10 cellular contexts compared by ENCODE assay signal in genomic region chr7:1670894-1671875, GRCh38. TPM values are rescaled to one million over a fixed set of nuclear protein-coding genes. Genes with fewer than 3 reads are reported as not detected.
DNase-seq lines count a peak whose midpoint lies in the region; ATAC-seq, FAIRE-seq and TF ChIP-seq lines count a peak whose summit lies in the region.
"Had no signal": no experiment of that assay in that cellular context is flagged by ENCODE, and none has a peak within 500 bp of the region (broad histone marks: within the 10 kb centered on the region; RNA-seq: fewer than 3 reads in every experiment).

No MANE protein-coding gene starts in this region.

- H4K20me1 ChIP-seq in K562 (replicated peaks; ENCODE audit: control insufficient read depth, insufficient read depth, low read length) = peaks cover 11% of the 10 kb centered on the region; the same call in 1 of the 2 replicates

- H3K9me3 ChIP-seq in HAP-1 (no peaks in the 10 kb centered on the region), K562 (replicated peaks; ENCODE audit: control insufficient read depth, insufficient read depth, low read depth, low read length) (no peaks in the 10 kb centered on the region), spleen (no peaks in the 10 kb centered on the region)

- FAIRE-seq in K562 (lab: Jason Lieb, UNC) = no peak
- FAIRE-seq: G401.6, GM19239 had no signal

- H3K36me3 ChIP-seq in HAP-1 (replicated peaks) = no peaks in the 10 kb centered on the region
- H3K36me3 ChIP-seq in K562 (ENCODE audit: control insufficient read depth, insufficient read depth, low read length) = no peaks in the 10 kb centered on the region
- no peaks in the 10 kb centered on the region for H3K36me3 ChIP-seq in kidney epithelial cell (ENCODE audit: control insufficient read depth, insufficient read depth, low read length)
- no peaks in the 10 kb centered on the region for H3K36me3 ChIP-seq in spleen

- no peak for TF ChIP-seq EP300 in K562 (IDR thresholded peaks at IDR 0.05; ENCODE audit: low read length)

- intact Hi-C loops in K562 (cut with micrococcal nuclease) = no loop called here
- intact Hi-C loops in spleen (cut with DNase I; ENCODE audit: low total_unique reads) = no loop called here

- TF ChIP-seq CTCF in K562 (IDR thresholded peaks at IDR 0.05 in 2 of 3, conservative IDR thresholded peaks at IDR 0.05 in 1 of 3; ENCODE audit: insufficient read depth in 2 of 3, low read depth in 1 of 3, low read length in 3 of 3) = no peak
- no peak for TF ChIP-seq CTCF in kidney epithelial cell (IDR thresholded peaks at IDR 0.05; ENCODE audit: insufficient read depth, low read length, poor library complexity, severe bottlenecking)
- no peak for TF ChIP-seq CTCF in spleen (IDR thresholded peaks at IDR 0.05 in 8 of 11, conservative IDR thresholded peaks at IDR 0.05 in 3 of 11)

- no peak for ATAC-seq in K562
- ATAC-seq: left colon had no signal

- no peak overlapping the region for H3K27ac ChIP-seq in K562 (ENCODE audit: extremely low read depth, low read depth, low read length)
- no peak overlapping the region for H3K27ac ChIP-seq in spleen

- H3K9ac ChIP-seq in K562 (ENCODE audit: insufficient read depth in 1 of 2, low read depth in 2 of 2, low read length in 2 of 2) = no peak overlapping the region

- POLR2A ChIA-PET in K562 (lab: Yijun Ruan, JAX) = interaction anchor here (0.7 kb wide), 1 partner anchor 74 kb away, joined by 3 read pairs; no protein-coding TSS in a partner anchor

- peak overlapping the region; percentile 34 for H3K4me3 ChIP-seq in HAP-1
- H3K4me3 ChIP-seq in K562 = no peak overlapping the region
- H3K4me3 ChIP-seq in kidney epithelial cell (ENCODE audit: low read depth, low read length) = peak overlapping the region; percentile 17
- peak overlapping the region in 4 of 8 donors; percentile 32 to 64 (median 42) for H3K4me3 ChIP-seq in spleen

- CTCF ChIA-PET in K562 (lab: Yijun Ruan, JAX; ENCODE audit: low intra/inter-chr PET ratio) = no interaction called here

- H3K79me2 ChIP-seq in K562 (ENCODE audit: control insufficient read depth, insufficient read depth, low read length) = no peaks in the 10 kb centered on the region

- WGBS in K562 (ENCODE audit: insufficient coverage, low coverage, missing lambda C conversion rate) = 13% methylated on average over 23 of the region's 28 CpGs
- WGBS in spleen, 5 donors = 29 to 38% (median 34%) methylated on average over 25 to 28 of the region's 28 CpGs

- no peaks in the 10 kb centered on the region for H3K9me1 ChIP-seq in K562 (ENCODE audit: control insufficient read depth, insufficient read depth, low read length)

- no peak overlapping the region for H2AFZ ChIP-seq in K562 (ENCODE audit: low read depth, low read length)

- BruUV-seq in K562 (replicated peaks; lab: Mats Ljungman, UMichigan) = no TSS peak

- H3K27me3 ChIP-seq in HAP-1 (ENCODE audit: low read depth) (peaks cover 33% of the 10 kb centered on the region), K562 (ENCODE audit: control insufficient read depth in 2 of 2, insufficient read depth in 2 of 2, low read length in 2 of 2) (peaks cover 21 to 51% of the 10 kb centered on the region in 2 experiments; a peak in 4 of 5 replicates), kidney epithelial cell (ENCODE audit: control insufficient read depth, insufficient read depth, low read length) (peaks cover 91% of the 10 kb centered on the region), spleen (replicated peaks in 1 of 7) (peaks cover 0 to 100% (median 73%) of the 10 kb centered on the region in 7 donors)

- DNase-seq in HAP-1 (ENCODE audit: low spot score in 2 of 2) = peak in 1 of 2 experiments; percentile 14
- no peak for DNase-seq in K562 (ENCODE audit: extremely low read depth in 1 of 4, low spot score in 3 of 4)
- no peak for DNase-seq in kidney epithelial cell (ENCODE audit: low read depth)
- DNase-seq in spleen = peak; percentile 54
- DNase-seq in kidney tubule cell (ENCODE audit: low spot score) = no peak
- DNase-seq in NCI-H1694 treated with DMSO at 0.1 percent for 48 hours (lab: John Stamatoyannopoulos, UW) = no peak
- no peak for DNase-seq in dermis blood vessel endothelial cell
- DNase-seq: left colon had no signal

- TF ChIP-seq RAD21 in K562 (CRISPR knock-in tag; conservative IDR thresholded peaks at IDR 0.05 in 1 of 2, IDR thresholded peaks at IDR 0.05 in 1 of 2) = no peak

- no peak overlapping the region for H3K4me2 ChIP-seq in K562 (ENCODE audit: insufficient read depth, low read length)

- in situ Hi-C loops in HAP-1 (cut with MboI; ENCODE audit: low sequenced_read_pairs) = no loop called here
- in situ Hi-C loops in K562 (cut with MboI) = no loop called here

- no peaks in the 10 kb centered on the region for H3K4me1 ChIP-seq in HAP-1
- H3K4me1 ChIP-seq in K562 (replicated peaks in 1 of 2; ENCODE audit: control insufficient read depth in 2 of 2, insufficient read depth in 2 of 2, low read length in 2 of 2) = peaks cover 0 to 59% of the 10 kb centered on the region in 2 experiments; a peak in 2 of 5 replicates
- H3K4me1 ChIP-seq in spleen = peaks cover 13 to 52% (median 47%) of the 10 kb centered on the region in 6 donors

- TF ChIP-seq POLR2A in K562 (conservative IDR thresholded peaks at IDR 0.05) (no peak), spleen (IDR thresholded peaks at IDR 0.05) (no peak)

TF ChIP-seq in K562, 482 proteins besides CTCF, POLR2A, EP300 and RAD21 (continues in another document):
- TF ChIP-seq MIER1 (IDR thresholded peaks at IDR 0.05; ENCODE audit: low read depth) (no peak), ZNF133 (CRISPR knock-in tag; IDR thresholded peaks at IDR 0.05) (no peak), ZEB2 (IDR thresholded peaks at IDR 0.05) (no peak), HDAC2 (IDR thresholded peaks at IDR 0.05) (0 out of 2 replicates have a peak, but pooled peaks have one; percentile 59), ADNP (tag; IDR thresholded peaks at IDR 0.05) (0 out of 2 replicates have a peak, but pooled peaks have one; percentile 36), ESRRA (IDR thresholded peaks at IDR 0.05; ENCODE audit: borderline replicate concordance, low read depth) (peak; percentile 87), MAX (CRISPR knock-in tag; IDR thresholded peaks at IDR 0.05) (no peak), ZNF778 (CRISPR knock-in tag; IDR thresholded peaks at IDR 0.05) (no peak), BCOR (IDR thresholded peaks at IDR 0.05) (peak; percentile 81), RCOR1 (IDR thresholded peaks at IDR 0.05; ENCODE audit: borderline replicate concordance in 1 of 2, low read depth in 2 of 2, low read length in 2 of 2) (0 out of 4 replicates have a peak, but pooled peaks of 1 of the 2 experiments have one; percentile 36), RBM25 (IDR thresholded peaks at IDR 0.05; ENCODE audit: low read depth, low read length, severe bottlenecking) (peak; percentile 43), NFXL1 (CRISPR knock-in tag; IDR thresholded peaks at IDR 0.05) (no peak), MAFG (tag; conservative IDR thresholded peaks at IDR 0.05) (no peak), KDM1A (IDR thresholded peaks at IDR 0.05) (peak; percentile 53 to 66; a peak in 3 of 4 replicates), ZNF583 (CRISPR knock-in tag; IDR thresholded peaks at IDR 0.05) (no peak), CBX5 (IDR thresholded peaks at IDR 0.05; ENCODE audit: borderline replicate concordance, low read depth) (no peak)

RNA-seq across cellular contexts. Expression of gene ELFN1, which starts 1.1 kb away (rescaled TPM):
- total RNA-seq in K562 (2011; cell fraction: chromatin; rRNA removed; ENCODE audit: low replicate concordance) = 0.25 TPM in 1 of 2 replicates, not detected in the other
- 0.39 and 0.67 TPM in 2 replicates for total RNA-seq in K562 (2011; cell fraction: nucleolus; rRNA removed)
- total RNA-seq in K562 (2011; cell fraction: nucleoplasm; rRNA removed) = 0.07 and 0.31 TPM in 2 replicates
- total RNA-seq in K562 (2014; rRNA removed) (0.23 and 0.45 TPM in 2 replicates), K562 (2014; rRNA removed; fragmentation: Illumina TruSeq; extraction: Trizol) (0.04 and 0.06 TPM in 2 replicates), K562 (2015; rRNA removed; fragmentation: Illumina TruSeq; extraction: Trizol) (0.08 and 0.18 TPM in 2 replicates), K562 (2021) (0.45 and 0.64 TPM in 2 replicates), kidney epithelial cell (0.55 and 0.71 TPM in 2 replicates), spleen (1 to 10 TPM; 2.3 to 3.9 (median 2.8) TPM), dermis blood vessel endothelial cell (0.56 and 1.2 TPM in 2 replicates)
- polyA plus RNA-seq in K562 (2011; rRNA removed) (0.13 and 0.41 TPM in 2 replicates), K562 (2014; fragmentation: Illumina TruSeq; extraction: Trizol) (0.06 and 0.28 TPM in 2 replicates), K562 (2014; fragmentation: Nextera tagmentation; extraction: Ambion mirVana) (not detected), K562 (2014; rRNA removed) (0.11 and 0.33 TPM in 2 replicates), spleen (under 1 TPM; 0.22 to 0.70 (median 0.41) TPM)
- 0.44 and 0.81 TPM in 2 replicates for polyA plus RNA-seq in K562 (2011; cell fraction: cytosol; rRNA removed)
- 0.26 and 0.31 TPM in 2 replicates for polyA plus RNA-seq in K562 (2011; cell fraction: nucleus; rRNA removed)
- 0.35 and 0.39 TPM in 2 replicates for polyA plus RNA-seq in K562 (2012)
- 0.07 and 0.15 TPM in 2 replicates for polyA minus RNA-seq in K562 (2011; rRNA and poly(A)+ RNA removed)
- 0.38 and 1.0 TPM in 2 replicates for polyA minus RNA-seq in K562 (2011; cell fraction: cytosol; rRNA and poly(A)+ RNA removed)
- polyA minus RNA-seq in K562 (2011; cell fraction: nucleus; rRNA and poly(A)+ RNA removed) = 0.13 and 0.44 TPM in 2 replicates
